In the genomic region with DNA sequence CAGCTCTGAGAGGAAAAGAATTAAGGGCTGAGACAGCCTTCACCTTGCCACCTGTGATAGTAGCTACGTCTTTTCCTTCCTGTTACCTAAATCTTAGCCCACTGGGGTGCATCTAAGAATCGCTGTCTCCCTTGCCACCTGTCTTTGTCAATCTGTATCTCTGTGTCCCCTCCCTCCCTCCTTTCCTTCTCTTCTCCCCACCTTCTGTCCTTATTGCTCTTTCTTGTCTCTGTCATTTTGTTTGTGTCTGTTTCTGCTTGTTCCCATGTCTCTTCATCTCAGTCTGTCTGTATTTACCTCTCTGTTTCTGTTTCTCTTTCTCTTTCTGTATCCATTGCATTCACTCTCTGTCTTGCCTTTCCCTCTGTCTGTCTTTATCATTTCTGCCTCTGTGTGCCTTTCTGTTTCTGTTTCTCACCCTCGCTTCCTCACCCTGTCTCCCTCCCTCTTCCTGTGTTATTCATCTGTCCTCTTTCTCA, we compare ENCODE assay signal across 10 cellular contexts. TPM values are rescaled to one million over a fixed set of nuclear protein-coding genes. Genes with fewer than 3 reads are reported as not detected.
DNase-seq lines count a peak whose midpoint lies in the region; ATAC-seq and TF ChIP-seq lines count a peak whose summit lies in the region.
"Had no signal": no experiment of that assay in that cellular context is flagged by ENCODE, and none has a peak within 500 bp of the region (broad histone marks: within the 10 kb centered on the region; RNA-seq: fewer than 3 reads in every experiment).

No MANE protein-coding gene starts in this region.

- peaks cover 27% of the 10 kb centered on the region for H3K4me1 Mint-ChIP-seq in chondrocyte (ENCODE audit: low read depth)

- no peak overlapping the region for H3K27ac ChIP-seq in mesenchymal stem cell (ENCODE audit: low read length, poor library complexity, severe bottlenecking)

- no peak overlapping the region for H2BK15ac ChIP-seq in mesenchymal stem cell (ENCODE audit: low read depth, poor library complexity, severe bottlenecking)

- no peak overlapping the region for H4K91ac ChIP-seq in mesenchymal stem cell (ENCODE audit: low read length)

- no peak for TF ChIP-seq CTCF in chondrocyte (IDR thresholded peaks at IDR 0.05)

- H3K4me3 ChIP-seq in mesenchymal stem cell (ENCODE audit: insufficient read depth in 1 of 2, low read depth in 1 of 2, low read length in 2 of 2) (no peak overlapping the region), H7 (ENCODE audit: insufficient read depth, low read depth, low read length) (no peak overlapping the region)

- H2BK120ac ChIP-seq in mesenchymal stem cell (ENCODE audit: low read depth, low read length) = no peak overlapping the region

- H3K27me3 Mint-ChIP-seq in chondrocyte (ENCODE audit: low read depth) = no peaks in the 10 kb centered on the region

- H3K4me1 ChIP-seq in mesenchymal stem cell (ENCODE audit: control insufficient read depth, insufficient read depth, low read depth, low read length) = no peaks in the 10 kb centered on the region

- ATAC-seq in GM18858 (IDR thresholded peaks at IDR 0.05; ENCODE audit: unreplicated experiment) (peak; percentile 91), GM21619 (IDR thresholded peaks at IDR 0.05; ENCODE audit: unreplicated experiment) (peak; percentile 92), HG03521 (IDR thresholded peaks at IDR 0.05; ENCODE audit: unreplicated experiment) (peak; percentile 87)

- H4K8ac ChIP-seq in mesenchymal stem cell (ENCODE audit: low read length) = no peak overlapping the region

- peaks cover 5% of the 10 kb centered on the region for H3K9me3 Mint-ChIP-seq in chondrocyte (ENCODE audit: low read depth)

- no peak overlapping the region for H2BK12ac ChIP-seq in mesenchymal stem cell (ENCODE audit: low read length in 2 of 2)

- H3K23ac ChIP-seq in mesenchymal stem cell (ENCODE audit: low read length in 2 of 2) = no peak overlapping the region

- peaks cover 3% of the 10 kb centered on the region for H3K79me1 ChIP-seq in mesenchymal stem cell (replicated peaks; ENCODE audit: low read length, poor library complexity, severe bottlenecking)

- WGBS in mesenchymal stem cell = 90% methylated on average over 3 of the region's 3 CpGs

- no peak overlapping the region for H2AK5ac ChIP-seq in mesenchymal stem cell (ENCODE audit: low read length, severe bottlenecking)

- H3K4ac ChIP-seq in mesenchymal stem cell (ENCODE audit: low read depth in 1 of 2, low read length in 2 of 2) = no peak overlapping the region

- H3K27me3 ChIP-seq in mesenchymal stem cell (ENCODE audit: control insufficient read depth in 1 of 2, insufficient read depth in 1 of 2, low read length in 2 of 2) (no peaks in the 10 kb centered on the region), H7 (ENCODE audit: control insufficient read depth, insufficient read depth, low read length) (no peaks in the 10 kb centered on the region)

- peaks cover 27% of the 10 kb centered on the region for H3K36me3 Mint-ChIP-seq in chondrocyte (ENCODE audit: low read depth)

- no peaks in the 10 kb centered on the region for H3K9me3 ChIP-seq in mesenchymal stem cell (ENCODE audit: control insufficient read depth, low read length)

- H3K4me3 Mint-ChIP-seq in chondrocyte (ENCODE audit: unreplicated experiment) = no peak overlapping the region

- H2BK5ac ChIP-seq in mesenchymal stem cell (ENCODE audit: low read depth, low read length, poor library complexity, severe bottlenecking) = no peak overlapping the region

- no peak overlapping the region for H3K27ac Mint-ChIP-seq in chondrocyte (ENCODE audit: unreplicated experiment)

- no peak overlapping the region for H3K18ac ChIP-seq in mesenchymal stem cell (ENCODE audit: low read depth in 1 of 2, low read length in 2 of 2)

- no peak overlapping the region for H2AFZ ChIP-seq in mesenchymal stem cell (ENCODE audit: low read depth, low read length)

- H3K14ac ChIP-seq in mesenchymal stem cell (ENCODE audit: low read length in 2 of 2) = no peak overlapping the region

- no peak overlapping the region for H3K9ac ChIP-seq in mesenchymal stem cell (ENCODE audit: low read length)

- H3K36me3 ChIP-seq in mesenchymal stem cell (ENCODE audit: control insufficient read depth in 1 of 2, insufficient read depth in 2 of 2, low read depth in 1 of 2, low read length in 2 of 2) = peaks cover 14 to 65% of the 10 kb centered on the region in 2 experiments
- H3K36me3 ChIP-seq in H7 (replicated peaks; ENCODE audit: control insufficient read depth, insufficient read depth, low read length) = no peaks in the 10 kb centered on the region; the same call in 1 of the 2 replicates

- DNase-seq in mesenchymal stem cell (peak; percentile 18), chondrocyte (ENCODE audit: low spot score) (no peak), H7 (no peak), Kasumi-1 (lab: John Stamatoyannopoulos, UW) (no peak), NCI-H748 (lab: John Stamatoyannopoulos, UW; ENCODE audit: unreplicated experiment) (no peak)
- DNase-seq: activated CD4-positive, alpha-beta T cell treated with anti-CD3 and anti-CD28 coated beads for 1 hour had no signal

- H3K4me2 ChIP-seq in mesenchymal stem cell (ENCODE audit: low read length, poor library complexity, severe bottlenecking) = no peak overlapping the region

RNA-seq across cellular contexts. Expression of a gene that starts 30.2 kb away (rescaled TPM):
- 1.4 TPM for polyA plus RNA-seq in mesenchymal stem cell (2013, experiment 1 of 2)
- polyA plus RNA-seq in mesenchymal stem cell (2013, experiment 2 of 2) = 1.6 TPM
- 6.7 to 9.8 TPM (median 8.3 TPM) in 3 replicates for total RNA-seq in chondrocyte
- total RNA-seq in H7 (2014; rRNA removed; shearing (Covaris generic)) = 5.5 and 5.9 TPM in 2 replicates
- total RNA-seq: lung microvascular endothelial cell had no signal
